8 cellular contexts compared by ENCODE assay signal in the genomic region with DNA sequence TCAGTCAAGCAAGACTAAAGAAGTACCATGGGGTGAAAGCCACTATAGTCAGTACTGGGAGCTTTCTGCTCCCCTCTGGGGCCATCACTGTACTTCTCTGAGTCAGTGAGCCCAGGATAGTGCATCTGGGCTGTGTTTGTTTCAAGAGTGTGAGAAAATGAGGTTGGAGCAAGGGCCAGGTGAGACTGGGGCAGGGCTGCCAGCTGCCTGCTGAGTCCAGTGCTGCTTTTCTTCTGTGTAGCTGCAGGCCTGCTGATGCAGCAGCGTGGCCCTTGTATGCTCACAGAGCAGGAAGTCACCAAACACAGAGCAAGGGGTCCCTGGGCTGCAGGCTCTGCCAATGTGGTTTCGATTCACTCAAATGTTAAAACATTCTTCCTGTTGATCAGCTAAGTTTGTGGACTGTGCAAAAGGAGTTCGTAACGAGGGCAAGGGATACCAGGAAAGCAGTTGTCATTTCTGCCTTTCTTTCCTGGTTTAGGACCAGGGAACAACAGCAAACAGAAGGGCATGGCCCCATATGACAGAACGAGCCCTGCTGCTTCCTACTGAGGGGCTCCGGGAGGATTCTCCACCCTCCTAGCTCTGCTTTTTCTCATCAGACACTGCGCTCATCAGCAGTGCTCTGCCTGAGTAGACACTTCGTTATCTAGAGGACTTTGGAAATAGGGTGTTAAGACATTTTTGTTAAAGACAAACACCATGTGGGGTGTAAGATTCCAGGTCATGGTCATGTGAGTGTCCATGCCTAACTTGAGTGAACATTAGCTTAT.
DNase-seq lines count a peak whose midpoint lies in the region; ATAC-seq, FAIRE-seq and TF ChIP-seq lines count a peak whose summit lies in the region.

No MANE protein-coding gene starts in this region.

- CTCF ChIA-PET in HepG2 (lab: Yijun Ruan, JAX; ENCODE audit: low intra/inter-chr PET ratio, low total read pairs) = no interaction called here
- CTCF ChIA-PET in PC-9 (lab: Charles Lee) = interaction anchor here (0.5 kb wide), 1 partner anchor 289 kb away, joined by 3 read pairs; no protein-coding TSS in a partner anchor

- no peaks in the 10 kb centered on the region for H3K9me2 ChIP-seq in PC-9 (ENCODE audit: insufficient read depth)

- H3K9ac ChIP-seq in HepG2 (ENCODE audit: insufficient read depth, low read depth, low read length) = peak overlapping the region; percentile 40; the same call in 1 of the 2 replicates

- H3K27ac ChIP-seq in HepG2 (ENCODE audit: extremely low read length, insufficient read depth, low read length) = peak overlapping the region; percentile 34
- H3K27ac ChIP-seq in PC-9 = no peak overlapping the region

- TF ChIP-seq EP300 in HepG2 (IDR thresholded peaks at IDR 0.05; ENCODE audit: low read depth in 2 of 2, low read length in 2 of 2) = no peak
- TF ChIP-seq EP300 in HepG2 (CRISPR knock-in tag; IDR thresholded peaks at IDR 0.05; ENCODE audit: borderline replicate concordance) = no peak

- ATAC-seq in GM21390 (IDR thresholded peaks at IDR 0.05; ENCODE audit: unreplicated experiment) (peak; percentile 72), HepG2 (peak; percentile 95), omental fat pad (ENCODE audit: low FRiP score) (no peak)

- no peaks in the 10 kb centered on the region for H3K79me2 ChIP-seq in HepG2 (ENCODE audit: insufficient read depth, low read length)
- H3K79me2 ChIP-seq in PC-9 (ENCODE audit: low read depth) = 0 out of 2 replicates have a peak, but pooled peaks cover 1% of the 10 kb centered on the region

- WGBS in HepG2 (ENCODE audit: low lambda C conversion rate) = 24% methylated on average over 7 of the region's 8 CpGs

- no peak for TF ChIP-seq RAD21 in HepG2 (CRISPR knock-in tag; IDR thresholded peaks at IDR 0.05)

- H3K4me1 ChIP-seq in HepG2 (ENCODE audit: insufficient read depth, low read length) (peaks cover 38% of the 10 kb centered on the region), PC-9 (replicated peaks; ENCODE audit: insufficient read depth) (peaks cover 30% of the 10 kb centered on the region)

- BruUV-seq in HepG2 (replicated peaks; lab: Mats Ljungman, UMichigan) = no TSS peak
- no TSS peak for BruUV-seq in PC-9 (replicated peaks; lab: Mats Ljungman, UMichigan)

- H3K4me3 ChIP-seq in GM12864 (ENCODE audit: low read depth, low read length) (no peak overlapping the region), HepG2 (replicated peaks in 1 of 3; ENCODE audit: insufficient read depth in 1 of 3, low read depth in 2 of 3, low read length in 3 of 3) (peak overlapping the region in 2 of 3 experiments; percentile 22 to 34; a peak in 4 of 6 replicates), PC-9 (no peak overlapping the region)

- peak overlapping the region; percentile 63 for H3K4me2 ChIP-seq in HepG2 (ENCODE audit: low read depth, low read length)
- no peak overlapping the region for H3K4me2 ChIP-seq in PC-9

- no peaks in the 10 kb centered on the region for H3K27me3 ChIP-seq in HepG2 (ENCODE audit: control insufficient read depth in 1 of 2, insufficient read depth in 2 of 2, low read length in 2 of 2)
- no peaks in the 10 kb centered on the region for H3K27me3 ChIP-seq in PC-9 (ENCODE audit: insufficient read depth, low read depth)

- peaks cover 32% of the 10 kb centered on the region for H3F3A ChIP-seq in PC-9 (ENCODE audit: insufficient read depth, low read depth)

- H2AFZ ChIP-seq in HepG2 (ENCODE audit: low read length) (peak overlapping the region; percentile 93), PC-9 (no peak overlapping the region)

- TF ChIP-seq POLR2A in HepG2 (IDR thresholded peaks at IDR 0.05; ENCODE audit: insufficient read depth in 1 of 2, low read depth in 2 of 2, low read length in 2 of 2) = no peak

- peak; percentile 65 for FAIRE-seq in HepG2 (lab: Jason Lieb, UNC)

- H3K36me3 ChIP-seq in HepG2 (replicated peaks in 1 of 2; ENCODE audit: control insufficient read depth in 1 of 2, insufficient read depth in 2 of 2, low read length in 2 of 2) (no peaks in the 10 kb centered on the region), PC-9 (ENCODE audit: low read depth) (no peaks in the 10 kb centered on the region)

- in situ Hi-C loops in HepG2 (cut with HindIII; ENCODE audit: extremely low pct_ligation_motif_present, low pct_unique_long_range_greater_than_20kb) = no loop called here

- H4K20me1 ChIP-seq in HepG2 (ENCODE audit: insufficient read depth, low read length) (no peaks in the 10 kb centered on the region), PC-9 (ENCODE audit: insufficient read depth) (no peaks in the 10 kb centered on the region)

- DNase-seq in GM12864 (ENCODE audit: low read depth) (peak; percentile 5), NCI-H146 (lab: John Stamatoyannopoulos, UW) (peak; percentile 69), HepG2 (ENCODE audit: low spot score) (no peak), putamen (ENCODE audit: low spot score) (no peak), PC-9 (no peak), NCI-H748 treated with DMSO at 0.1 percent for 48 hours (lab: John Stamatoyannopoulos, UW) (no peak), omental fat pad (ENCODE audit: low spot score) (no peak)

- no peak for TF ChIP-seq CTCF in GM12864 (IDR thresholded peaks at IDR 0.05; ENCODE audit: low read depth, low read length, missing control alignments)
- no peak for TF ChIP-seq CTCF in HepG2 (CRISPR knock-in tag; IDR thresholded peaks at IDR 0.05)
- TF ChIP-seq CTCF in PC-9 (conservative IDR thresholded peaks at IDR 0.05) = no peak
- no peak for TF ChIP-seq CTCF in omental fat pad (IDR thresholded peaks at IDR 0.05)

- POLR2A ChIA-PET in HepG2 (lab: Yijun Ruan, JAX) (interaction anchor here (1.0 to 2.1 kb wide), 8 partner anchors 9 to 116 kb away, joined by 3 to 9 read pairs (median 3); no protein-coding TSS in a partner anchor), PC-9 (lab: Charles Lee; ENCODE audit: unreplicated experiment) (interaction anchor here (0.5 to 1.1 kb wide), 3 partner anchors 119 to 152 kb away, joined by 3 to 4 read pairs (median 3); no protein-coding TSS in a partner anchor)

- intact Hi-C loops in HepG2 (cut with micrococcal nuclease; ENCODE audit: unreplicated experiment) = no loop called here
- intact Hi-C loops in PC-9 (cut with micrococcal nuclease; ENCODE audit: unreplicated experiment) = no loop called here

- H3K9me3 ChIP-seq in HepG2 (ENCODE audit: low read length) (peaks cover 11% of the 10 kb centered on the region), PC-9 (ENCODE audit: insufficient read depth, low read depth) (peaks cover 13% of the 10 kb centered on the region)

TF ChIP-seq in HepG2, 621 proteins besides CTCF, POLR2A, EP300 and RAD21 (continues in another document):
- TF ChIP-seq GPN1 (CRISPR knock-in tag; IDR thresholded peaks at IDR 0.05; ENCODE audit: borderline replicate concordance) (no peak), MEF2D (CRISPR knock-in tag; IDR thresholded peaks at IDR 0.05) (0 out of 2 replicates have a peak, but pooled peaks have one; percentile 26), XBP1 (CRISPR knock-in tag; IDR thresholded peaks at IDR 0.05) (no peak), MAX (IDR thresholded peaks at IDR 0.05) (peak; percentile 48), ZNF788 (CRISPR knock-in tag; IDR thresholded peaks at IDR 0.05; ENCODE audit: borderline replicate concordance) (0 out of 2 replicates have a peak, but pooled peaks have one; percentile 30), FOXA3 (CRISPR knock-in tag; IDR thresholded peaks at IDR 0.05) (peak; percentile 24; the same call in 1 of the 2 replicates), ZKSCAN1 (IDR thresholded peaks at IDR 0.05; ENCODE audit: low read length) (no peak), TFAP4 (IDR thresholded peaks at IDR 0.05; ENCODE audit: borderline replicate concordance, low read depth) (peak; percentile 3; the same call in 1 of the 2 replicates), ETV6 (CRISPR knock-in tag; conservative IDR thresholded peaks at IDR 0.05) (0 out of 2 replicates have a peak, but pooled peaks have one; percentile 54), CHD2 (IDR thresholded peaks at IDR 0.05; ENCODE audit: low read depth, low read length) (no peak), MXD4 (CRISPR knock-in tag; IDR thresholded peaks at IDR 0.05) (0 out of 2 replicates have a peak, but pooled peaks have one; percentile 25), RXRB (CRISPR knock-in tag; IDR thresholded peaks at IDR 0.05; ENCODE audit: borderline replicate concordance) (peak; percentile 23; the same call in 1 of the 2 replicates), PHF8 (CRISPR knock-in tag; IDR thresholded peaks at IDR 0.05) (peak; percentile 33; the same call in 1 of the 2 replicates), ELF1 (CRISPR knock-in tag; IDR thresholded peaks at IDR 0.05) (peak; percentile 26; the same call in 1 of the 2 replicates), ESRRA (CRISPR knock-in tag; IDR thresholded peaks at IDR 0.05; ENCODE audit: low read depth) (no peak), ZFX (CRISPR knock-in tag; IDR thresholded peaks at IDR 0.05; ENCODE audit: low read depth) (peak; percentile 66)

Comparison
In these comparisons a context has a peak if more than half of its experiments do, and no peak if none do; other contexts are left out.
1. DNase-seq: peak in GM12864 (single experiment) and NCI-H146 (single experiment); none in HepG2 (single experiment), putamen (single experiment), PC-9 (0 of 2), NCI-H748 treated with DMSO at 0.1 percent for 48 hours (single experiment) and omental fat pad (single experiment).
2. H3K4me3 ChIP-seq: peak in HepG2 (2 of 3); none in GM12864 (single experiment) and PC-9 (single experiment).